Comparison of ENCODE assay signal across 17 cellular contexts in the genomic region with DNA sequence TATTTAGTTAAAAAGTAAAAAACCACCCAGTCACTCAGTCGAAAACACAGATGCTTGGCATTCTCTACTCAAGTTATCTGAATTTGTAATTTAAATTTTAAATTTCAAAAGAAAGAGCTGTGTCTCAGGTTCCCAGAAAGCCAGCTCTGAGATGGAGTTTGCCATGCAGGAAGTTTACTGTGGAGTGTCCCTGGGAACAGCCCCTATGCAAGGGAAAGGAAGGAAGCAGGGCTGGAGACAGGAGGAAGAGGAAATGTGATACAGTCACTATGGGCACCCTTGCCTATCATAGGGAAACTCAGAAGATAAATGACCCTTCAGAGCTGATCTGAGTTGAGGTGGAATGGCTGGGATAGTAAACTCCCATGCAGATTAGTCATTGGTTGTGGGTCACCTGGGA.
"Had no signal": no experiment of that assay in that cellular context is flagged by ENCODE, and none has a peak within 500 bp of the region (broad histone marks: within the 10 kb centered on the region; RNA-seq: fewer than 3 reads in every experiment).

No MANE protein-coding gene starts in this region.

- H3K36me3 Mint-ChIP-seq: naive B cell had no signal

- H3K4me1 Mint-ChIP-seq: naive B cell had no signal

- H3K4me3 Mint-ChIP-seq: dendritic cell treated with granulocyte-macrophage colony-stimulating factor and Interleukin-4, amounts not matched to agents 40 ng/mL and 50 ng/mL, for 4 days; naive B cell; stimulated activated naive CD8-positive, alpha-beta T cell treated with anti-CD3 and anti-CD28 coated beads, Interleukin-15, Interleukin-2, amounts not matched to agents 100 ng/mL and 50 ng/mL, for 24 hours; T-helper 2 cell treated with Interferon-gamma antibody and Interleukin-4, amounts not matched to agents 5 μg/mL and 100 μg/mL, for 36 hours had no signal

- H3K27ac Mint-ChIP-seq: dendritic cell treated with granulocyte-macrophage colony-stimulating factor and Interleukin-4, amounts not matched to agents 40 ng/mL and 50 ng/mL, for 4 days; naive B cell; stimulated activated naive CD8-positive, alpha-beta T cell treated with anti-CD3 and anti-CD28 coated beads, Interleukin-15, Interleukin-2, amounts not matched to agents 100 ng/mL and 50 ng/mL, for 24 hours; T-helper 2 cell treated with Interferon-gamma antibody and Interleukin-4, amounts not matched to agents 5 μg/mL and 100 μg/mL, for 36 hours had no signal

- H3K36me3 ChIP-seq: gastroesophageal sphincter, heart right ventricle, lower lobe of right lung, neutrophil, suprapubic skin, upper lobe of left lung had no signal

- H3K9me3 Mint-ChIP-seq: dendritic cell treated with granulocyte-macrophage colony-stimulating factor and Interleukin-4, amounts not matched to agents 40 ng/mL and 50 ng/mL, for 4 days; naive B cell; stimulated activated naive CD8-positive, alpha-beta T cell treated with anti-CD3 and anti-CD28 coated beads, Interleukin-15, Interleukin-2, amounts not matched to agents 100 ng/mL and 50 ng/mL, for 24 hours; T-helper 2 cell treated with Interferon-gamma antibody and Interleukin-4, amounts not matched to agents 5 μg/mL and 100 μg/mL, for 36 hours had no signal

- H3K4me3 ChIP-seq: gastroesophageal sphincter, heart right ventricle, lower lobe of right lung, suprapubic skin, upper lobe of left lung had no signal

- H3K27me3 ChIP-seq: gastroesophageal sphincter, heart right ventricle, neutrophil, suprapubic skin, upper lobe of left lung had no signal

- FAIRE-seq: astrocyte, bronchial epithelial cell had no signal

- ATAC-seq: gastroesophageal sphincter, heart right ventricle, lower lobe of right lung had no signal

- H3K27ac ChIP-seq: gastroesophageal sphincter, lower lobe of right lung, neutrophil, suprapubic skin, upper lobe of left lung had no signal

- DNase-seq: activated CD4-positive, alpha-beta T cell treated with anti-CD3 and anti-CD28 coated beads, Interleukin-2, amount 50 U/mL, for 4 hours; activated CD4-positive, CD25-positive, alpha-beta regulatory T cell treated with anti-CD3 and anti-CD28 coated beads, Interleukin-2, amount 50 U/mL, for 72 hours; activated effector memory CD4-positive, alpha-beta T cell treated with Interleukin-2 at 50 U/mL for 16 hours; activated naive CD4-positive, alpha-beta T cell treated with anti-CD3 and anti-CD28 coated beads, Interleukin-2, amount 50 U/mL, for 16 hours; heart right ventricle; lower lobe of right lung; naive B cell; posterior cingulate gyrus; upper lobe of left lung had no signal

- H3K4me1 ChIP-seq: gastroesophageal sphincter, lower lobe of right lung had no signal

- H3K27me3 Mint-ChIP-seq: dendritic cell treated with granulocyte-macrophage colony-stimulating factor and Interleukin-4, amounts not matched to agents 40 ng/mL and 50 ng/mL, for 4 days; naive B cell; stimulated activated naive CD8-positive, alpha-beta T cell treated with anti-CD3 and anti-CD28 coated beads, Interleukin-15, Interleukin-2, amounts not matched to agents 100 ng/mL and 50 ng/mL, for 24 hours had no signal

- H3K9me3 ChIP-seq: gastroesophageal sphincter, heart right ventricle, lower lobe of right lung, neutrophil, suprapubic skin, upper lobe of left lung had no signal
